8 cellular contexts compared by ENCODE assay signal in genomic region chr5:76402251-76402879, GRCh38. TPM values are rescaled to one million over a fixed set of nuclear protein-coding genes. Genes with fewer than 3 reads are reported as not detected.
DNase-seq lines count a peak whose midpoint lies in the region; ATAC-seq and TF ChIP-seq lines count a peak whose summit lies in the region.

No MANE protein-coding gene starts in this region.

- no peak for TF ChIP-seq CTCF in CD8-positive, alpha-beta T cell (IDR thresholded peaks at IDR 0.05)
- no peak for TF ChIP-seq CTCF in dorsolateral prefrontal cortex (IDR thresholded peaks at IDR 0.05 in 54 of 56, conservative IDR thresholded peaks at IDR 0.05 in 2 of 56; ENCODE audit: low read depth in 1 of 56, partially characterized antibody in 56 of 56)

- H3K27me3 ChIP-seq in CD8-positive, alpha-beta T cell (ENCODE audit: insufficient read depth, low read length), result no peaks in the 10 kb centered on the region
- H3K27me3 ChIP-seq in dorsolateral prefrontal cortex, result peaks cover 0 to 64% (median 40%) of the 10 kb centered on the region in 45 donors

- no peaks in the 10 kb centered on the region for H3K9me3 Mint-ChIP-seq in CD8-positive, alpha-beta T cell
- H3K9me3 Mint-ChIP-seq in activated CD4-positive, alpha-beta T cell treated with anti-CD3 and anti-CD28 coated beads for 36 hours (ENCODE audit: low read depth), result no peaks in the 10 kb centered on the region

- peak; percentile 63 to 90 (median 78) for DNase-seq in CD8-positive, alpha-beta T cell
- DNase-seq in KG1 (lab: John Stamatoyannopoulos, UW), result peak; percentile 97
- DNase-seq in activated CD4-positive, alpha-beta T cell treated with anti-CD3 and anti-CD28 coated beads for 36 hours, result peak; percentile 93
- no peak for DNase-seq in dorsolateral prefrontal cortex
- peak; percentile 46 for DNase-seq in mucosa of gallbladder (ENCODE audit: low spot score)
- peak; percentile 37 to 48 for DNase-seq in stimulated activated CD8-positive, alpha-beta memory T cell treated with anti-CD3 and anti-CD28 coated beads, Interleukin-7, amount 100 ng/mL, for 1 hour (ENCODE audit: low read depth in 2 of 2)
- no peak for DNase-seq in SHP77 (lab: John Stamatoyannopoulos, UW)

- CTCF ChIA-PET in CD8-positive, alpha-beta T cell (lab: Charles Lee), result interaction anchor here (0.6 to 6.0 kb wide), 19 partner anchors 9 to 254 kb away, joined by 3 to 65 read pairs (median 7); no protein-coding TSS in a partner anchor
- CTCF ChIA-PET in activated CD4-positive, alpha-beta T cell treated with anti-CD3 and anti-CD28 coated beads for 36 hours (lab: Charles Lee), result interaction anchor here (0.7 to 3.8 kb wide), 13 partner anchors 9 to 372 kb away, joined by 3 to 36 read pairs (median 4); no protein-coding TSS in a partner anchor

- POLR2A ChIA-PET in CD8-positive, alpha-beta T cell (lab: Charles Lee), result interaction anchor here (0.6 to 3.4 kb wide), 10 partner anchors 13 to 331 kb away, joined by 3 to 46 read pairs (median 6); no protein-coding TSS in a partner anchor
- POLR2A ChIA-PET in activated CD4-positive, alpha-beta T cell treated with anti-CD3 and anti-CD28 coated beads for 36 hours (lab: Charles Lee), result interaction anchor here (0.6 to 3.7 kb wide), 8 partner anchors 58 to 1770 kb away, joined by 3 to 16 read pairs (median 4); no protein-coding TSS in a partner anchor

- H3K4me3 ChIP-seq in CD8-positive, alpha-beta T cell (ENCODE audit: low read depth, low read length), result peak overlapping the region; percentile 77
- peak overlapping the region; percentile 43 to 76 (median 64) for H3K4me3 ChIP-seq in dorsolateral prefrontal cortex

- H3K36me3 ChIP-seq in CD8-positive, alpha-beta T cell (ENCODE audit: insufficient read depth, low read length), result no peaks in the 10 kb centered on the region

- H3K4me1 Mint-ChIP-seq in CD8-positive, alpha-beta T cell (ENCODE audit: low read depth), result peaks cover 48% of the 10 kb centered on the region
- peaks cover 49% of the 10 kb centered on the region for H3K4me1 Mint-ChIP-seq in activated CD4-positive, alpha-beta T cell treated with anti-CD3 and anti-CD28 coated beads for 36 hours

- no peaks in the 10 kb centered on the region for H3K9me3 ChIP-seq in CD8-positive, alpha-beta T cell (ENCODE audit: low read length)

- peak; percentile 62 for ATAC-seq in CD8-positive, alpha-beta T cell
- ATAC-seq in GM21576 (IDR thresholded peaks at IDR 0.05; ENCODE audit: unreplicated experiment), result peak; percentile 35
- peak; percentile 60 for ATAC-seq in activated CD4-positive, alpha-beta T cell treated with anti-CD3 and anti-CD28 coated beads for 36 hours

- peaks cover 7% of the 10 kb centered on the region for H3K36me3 Mint-ChIP-seq in CD8-positive, alpha-beta T cell
- H3K36me3 Mint-ChIP-seq in activated CD4-positive, alpha-beta T cell treated with anti-CD3 and anti-CD28 coated beads for 36 hours (ENCODE audit: low read depth), result peaks cover 4% of the 10 kb centered on the region

- H3K27ac Mint-ChIP-seq in CD8-positive, alpha-beta T cell, result peak overlapping the region; percentile 98
- H3K27ac Mint-ChIP-seq in activated CD4-positive, alpha-beta T cell treated with anti-CD3 and anti-CD28 coated beads for 36 hours, result peak overlapping the region; percentile 100

- peaks cover 41% of the 10 kb centered on the region for H3K4me1 ChIP-seq in CD8-positive, alpha-beta T cell (ENCODE audit: insufficient read depth, low read length)

- peak overlapping the region; percentile 90 for H3K27ac ChIP-seq in CD8-positive, alpha-beta T cell (ENCODE audit: low read depth, low read length)
- peak overlapping the region in 7 of 59 donors; percentile 1 to 46 (median 36) for H3K27ac ChIP-seq in dorsolateral prefrontal cortex

- intact Hi-C loops in CD8-positive, alpha-beta T cell (cut with DNase I, micrococcal nuclease), result loop anchor here (1.0 to 10.0 kb wide), 13 partner anchors 9 to 1375 kb away; partner anchors contain the start of genes CERT1 (in 1 of the 2), GCNT4 (in 1 of the 2), POLK (in 1 of the 2) and TBCA (in 1 of the 2)
- intact Hi-C loops in activated CD4-positive, alpha-beta T cell treated with anti-CD3 and anti-CD28 coated beads for 36 hours (cut with DNase I, micrococcal nuclease), result loop anchor here (1.0 to 5.0 kb wide), 14 partner anchors 34 to 1375 kb away; partner anchors contain the start of genes AGGF1 (in 1 of the 2), POC5 (in 1 of the 2) and TBCA (in 1 of the 2)
- intact Hi-C loops in dorsolateral prefrontal cortex (cut with DNase I), result no loop called here

- no peaks in the 10 kb centered on the region for H3K27me3 Mint-ChIP-seq in CD8-positive, alpha-beta T cell (ENCODE audit: low read depth)
- peaks cover 4% of the 10 kb centered on the region for H3K27me3 Mint-ChIP-seq in activated CD4-positive, alpha-beta T cell treated with anti-CD3 and anti-CD28 coated beads for 36 hours

- peak overlapping the region; percentile 95 for H3K4me3 Mint-ChIP-seq in CD8-positive, alpha-beta T cell
- peak overlapping the region; percentile 93 for H3K4me3 Mint-ChIP-seq in activated CD4-positive, alpha-beta T cell treated with anti-CD3 and anti-CD28 coated beads for 36 hours

RNA-seq across cellular contexts. Expression of gene IQGAP2, which starts 0.7 kb away (rescaled TPM):
- total RNA-seq in CD8-positive, alpha-beta T cell, result 10 to 100 TPM; 30.9 to 34.3 TPM
- 10 to 100 TPM; 62.7 to 82.7 TPM for total RNA-seq in activated CD4-positive, alpha-beta T cell treated with anti-CD3 and anti-CD28 coated beads for 36 hours
- 1 to 10 TPM in 111 of 120 experiments, under 1 TPM in 9; 0.66 to 7.9 (median 2.5) TPM for total RNA-seq in dorsolateral prefrontal cortex
- 119 TPM for total RNA-seq in mucosa of gallbladder

Comparison
In these comparisons a context has a peak if more than half of its experiments do, and no peak if none do; other contexts are left out.
1. DNase-seq: peak in CD8-positive, alpha-beta T cell (7 of 7), KG1 (single experiment), activated CD4-positive, alpha-beta T cell treated with anti-CD3 and anti-CD28 coated beads for 36 hours (single experiment), mucosa of gallbladder (single experiment) and stimulated activated CD8-positive, alpha-beta memory T cell treated with anti-CD3 and anti-CD28 coated beads, Interleukin-7, amount 100 ng/mL, for 1 hour (2 of 2); none in dorsolateral prefrontal cortex (0 of 10) and SHP77 (0 of 2).
2. intact Hi-C loops: an anchor here in CD8-positive, alpha-beta T cell (1.0 to 10.0 kb wide) and activated CD4-positive, alpha-beta T cell treated with anti-CD3 and anti-CD28 coated beads for 36 hours (1.0 to 5.0 kb wide); none called in dorsolateral prefrontal cortex.
3. Peak in every context shown above with its lines, with median percentiles within 50 percentile points of each other: ATAC-seq.